In genomic region chr9:132616725-132617124, GRCh38 we compare ENCODE assay signal across 34 cellular contexts. TPM values are rescaled to one million over a fixed set of nuclear protein-coding genes. Genes with fewer than 3 reads are reported as not detected.
"Had no signal": no experiment of that assay in that cellular context is flagged by ENCODE, and none has a peak within 500 bp of the region (broad histone marks: within the 10 kb centered on the region; RNA-seq: fewer than 3 reads in every experiment).

No MANE protein-coding gene starts in this region.

- H3K9ac ChIP-seq: neural progenitor cell, parathyroid adenoma had no signal

- H3K27ac Mint-ChIP-seq: mesothelial cell of epicardium; naive B cell; natural killer cell treated with Interleukin-12 subunit alpha and Interleukin-12 subunit beta and Interleukin-15 and Interleukin-18, amount 100 ng/mL, for 72 hours; neural progenitor cell had no signal

- H3K4me1 Mint-ChIP-seq: mesothelial cell of epicardium; naive B cell; stimulated activated naive CD8-positive, alpha-beta T cell treated with anti-CD3 and anti-CD28 coated beads, Interleukin-15, amount 100 ng/mL, for 72 hours had no signal

- H3K4me3 Mint-ChIP-seq: mesothelial cell of epicardium; natural killer cell treated with Interleukin-12 subunit alpha and Interleukin-12 subunit beta and Interleukin-15 and Interleukin-18, amount 100 ng/mL, for 72 hours; neural progenitor cell; stimulated activated naive CD8-positive, alpha-beta T cell treated with anti-CD3 and anti-CD28 coated beads, Interleukin-15, amount 100 ng/mL, for 72 hours had no signal

- ATAC-seq: heart right ventricle; left cardiac atrium; left lung; mucosa of descending colon; natural killer cell treated with Interleukin-12 subunit alpha and Interleukin-12 subunit beta and Interleukin-15 and Interleukin-18, amount 100 ng/mL, for 72 hours; psoas muscle; right cardiac atrium; stimulated activated naive CD8-positive, alpha-beta T cell treated with anti-CD3 and anti-CD28 coated beads, Interleukin-15, amount 100 ng/mL, for 72 hours; upper lobe of right lung had no signal

- H3K27ac ChIP-seq: coronary artery, esophagus squamous epithelium, heart right ventricle, left lung, neural progenitor cell, parathyroid adenoma, psoas muscle, skin epidermis, spleen, suprapubic skin, transverse colon, upper lobe of right lung, uterus had no signal

- H3K9me3 ChIP-seq: esophagus squamous epithelium, heart right ventricle, left lung, mucosa of descending colon, psoas muscle, spleen, suprapubic skin, transverse colon, upper lobe of right lung, uterus had no signal

- H3K9me3 Mint-ChIP-seq: mesothelial cell of epicardium; naive B cell; natural killer cell treated with Interleukin-12 subunit alpha and Interleukin-12 subunit beta and Interleukin-15 and Interleukin-18, amount 100 ng/mL, for 72 hours; neural progenitor cell; stimulated activated naive CD8-positive, alpha-beta T cell treated with anti-CD3 and anti-CD28 coated beads, Interleukin-15, amount 100 ng/mL, for 72 hours had no signal

- DNase-seq: dermis blood vessel endothelial cell; effector memory CD4-positive, alpha-beta T cell; erythroblast; esophagus squamous epithelium; glutamatergic neuron; heart right ventricle; hippocampal formation; left cardiac atrium; left lung; mesenchymal stem cell; mucosa of descending colon; naive B cell; psoas muscle; right cardiac atrium; spleen; stimulated activated CD4-positive, alpha-beta T cell treated with anti-CD3 and anti-CD28 coated beads, Interleukin-4, amount 100 ng/mL, for 4 hours; stimulated activated naive CD4-positive, alpha-beta T cell; stimulated activated naive CD8-positive, alpha-beta T cell treated with anti-CD3 and anti-CD28 coated beads, Interleukin-15, amount 100 ng/mL, for 72 hours; transverse colon; upper lobe of right lung; uterus had no signal

- H3K27me3 ChIP-seq: esophagus squamous epithelium, heart right ventricle, left lung, neural progenitor cell, spleen, suprapubic skin, transverse colon, upper lobe of right lung, uterus had no signal

- H2AFZ ChIP-seq: neural progenitor cell, parathyroid adenoma had no signal

- H3K36me3 ChIP-seq: neural progenitor cell, uterus had no signal

- H3K79me2 ChIP-seq: parathyroid adenoma had no signal

- H3K4me2 ChIP-seq: neural progenitor cell had no signal

- H3K27me3 Mint-ChIP-seq: naive B cell; natural killer cell treated with Interleukin-12 subunit alpha and Interleukin-12 subunit beta and Interleukin-15 and Interleukin-18, amount 100 ng/mL, for 72 hours; stimulated activated naive CD8-positive, alpha-beta T cell treated with anti-CD3 and anti-CD28 coated beads, Interleukin-15, amount 100 ng/mL, for 72 hours had no signal

- FAIRE-seq: islet of Langerhans had no signal

- H3K4me1 ChIP-seq: esophagus squamous epithelium, heart right ventricle, left lung, parathyroid adenoma, psoas muscle, spleen, suprapubic skin, transverse colon, upper lobe of right lung, uterus had no signal

- H3K4me3 ChIP-seq: coronary artery, esophagus squamous epithelium, heart right ventricle, left lung, mucosa of descending colon, neural progenitor cell, psoas muscle, skin epidermis, spleen, suprapubic skin, transverse colon, upper lobe of right lung, uterus had no signal

RNA-seq across cellular contexts. Expression of gene BARHL1, which starts 34.3 kb away (rescaled TPM):
- total RNA-seq: dermis blood vessel endothelial cell; esophagus squamous epithelium; heart right ventricle; kidney epithelial cell; left cardiac atrium; left lung; lower leg skin; lung microvascular endothelial cell; mucosa of descending colon; natural killer cell treated with Interleukin-12 subunit alpha and Interleukin-12 subunit beta and Interleukin-15 and Interleukin-18, amount 100 ng/mL, for 72 hours; osteoblast; psoas muscle; renal cortical epithelial cell; right cardiac atrium; spleen; suprapubic skin; transverse colon; upper lobe of right lung; uterus had no signal
- polyA plus RNA-seq: heart right ventricle, psoas muscle, right cardiac atrium, spleen had no signal
